In genomic region chr3:45574067-45574494, GRCh38 we compare ENCODE assay signal across 24 cellular contexts.
"Had no signal": no experiment of that assay in that cellular context is flagged by ENCODE, and none has a peak within 500 bp of the region (broad histone marks: within the 10 kb centered on the region; RNA-seq: fewer than 3 reads in every experiment).

No MANE protein-coding gene starts in this region.

- H3K9me3 Mint-ChIP-seq: activated naive CD4-positive, alpha-beta T cell treated with anti-CD3 and anti-CD28 coated beads for 36 hours; activated T-cell treated with anti-CD3 and anti-CD28 coated beads, Interleukin-2, amount 50 U/mL, for 24 hours; activated T-helper 2 cell treated with anti-CD3 and anti-CD28 coated beads, Interferon-gamma antibody, Interleukin-2, Interleukin-4, amounts not matched to agents 10 μg/mL and 5 μg/mL and 100 μg/mL, durations not matched to agents 14 hours and 24 hours and 36 hours; effector memory CD8-positive, alpha-beta T cell had no signal

- H3K36me3 ChIP-seq: left lung, thyroid gland, uterus had no signal

- H3K27me3 ChIP-seq: body of pancreas, foreskin keratinocyte, left lung, thyroid gland, uterus had no signal

- H3K27ac ChIP-seq: body of pancreas, epithelial cell of prostate, foreskin keratinocyte, uterus had no signal

- H3K9me3 ChIP-seq: body of pancreas, left lung, thyroid gland, uterus had no signal

- DNase-seq: activated CD4-positive, alpha-beta T cell treated with anti-CD3 and anti-CD28 coated beads for 48 hours; activated CD4-positive, CD25-positive, alpha-beta regulatory T cell; activated CD8-positive, alpha-beta T cell treated with anti-CD3 and anti-CD28 coated beads, Interleukin-2, amount 10 ng/mL, durations not matched to agents 7 days and 5 days; activated naive CD4-positive, alpha-beta T cell treated with anti-CD3 and anti-CD28 coated beads for 36 hours; activated T-cell treated with anti-CD3 and anti-CD28 coated beads, Interleukin-2, amount 50 U/mL, for 24 hours; body of pancreas; caudate nucleus; effector memory CD8-positive, alpha-beta T cell; foreskin keratinocyte; glutamatergic neuron; hypothalamus; kidney; left lung; midbrain; retina; stimulated activated CD4-positive, alpha-beta T cell treated with anti-CD3 and anti-CD28 coated beads, Interleukin-12 subunit alpha, Interleukin-12 subunit beta, amount 100 ng/mL, for 4 hours; stimulated activated CD4-positive, alpha-beta T cell treated with anti-CD3 and anti-CD28 coated beads, Interleukin-1b, Interleukin-23, amount 100 ng/mL, for 48 hours; stimulated activated CD8-positive, alpha-beta memory T cell treated with anti-CD3 and anti-CD28 coated beads, Interleukin-4, amount 100 ng/mL, for 48 hours; stimulated activated naive CD4-positive, alpha-beta T cell; T-helper 17 cell; thyroid gland; uterus had no signal

- ATAC-seq: activated CD8-positive, alpha-beta T cell treated with anti-CD3 and anti-CD28 coated beads, Interleukin-2, amount 10 ng/mL, durations not matched to agents 7 days and 5 days; body of pancreas; effector memory CD8-positive, alpha-beta T cell; foreskin keratinocyte; left lung; T-helper 17 cell had no signal

- H3K4me3 ChIP-seq: body of pancreas, left lung, thyroid gland, uterus had no signal

- H3K4me1 ChIP-seq: body of pancreas, uterus had no signal

- H3K27ac Mint-ChIP-seq: activated CD8-positive, alpha-beta T cell treated with anti-CD3 and anti-CD28 coated beads, Interleukin-2, amount 10 ng/mL, durations not matched to agents 7 days and 5 days; activated naive CD4-positive, alpha-beta T cell treated with anti-CD3 and anti-CD28 coated beads for 36 hours; activated T-cell treated with anti-CD3 and anti-CD28 coated beads, Interleukin-2, amount 50 U/mL, for 24 hours; activated T-helper 2 cell treated with anti-CD3 and anti-CD28 coated beads, Interferon-gamma antibody, Interleukin-2, Interleukin-4, amounts not matched to agents 10 μg/mL and 5 μg/mL and 100 μg/mL, durations not matched to agents 14 hours and 24 hours and 36 hours; effector memory CD8-positive, alpha-beta T cell; T-helper 17 cell had no signal

- H3K4me3 Mint-ChIP-seq: activated CD8-positive, alpha-beta T cell treated with anti-CD3 and anti-CD28 coated beads, Interleukin-2, amount 10 ng/mL, durations not matched to agents 7 days and 5 days; activated naive CD4-positive, alpha-beta T cell treated with anti-CD3 and anti-CD28 coated beads for 36 hours; activated T-cell treated with anti-CD3 and anti-CD28 coated beads, Interleukin-2, amount 50 U/mL, for 24 hours; effector memory CD8-positive, alpha-beta T cell; T-helper 17 cell had no signal
